In genomic region chr2:110472171-110473058, GRCh38 we compare ENCODE assay signal across 2 cellular contexts. TPM values are rescaled to one million over a fixed set of nuclear protein-coding genes. Genes with fewer than 3 reads are reported as not detected.
"Had no signal": no experiment of that assay in that cellular context is flagged by ENCODE, and none has a peak within 500 bp of the region (broad histone marks: within the 10 kb centered on the region; RNA-seq: fewer than 3 reads in every experiment).

Gene LIMS4, minus strand, starts transcription at chr2:110472816. Its CDS starts 38 bp downstream, at chr2:110472778.

RNA-seq across cellular contexts. Expression of gene LIMS4, which starts in this region (rescaled TPM):
- total RNA-seq: epithelial cell of proximal tubule, suprapubic skin had no signal
